Comparison of ENCODE assay signal across 18 cellular contexts in genomic region chr10:101146392-101147251, GRCh38. TPM values are rescaled to one million over a fixed set of nuclear protein-coding genes. Genes with fewer than 3 reads are reported as not detected.
DNase-seq lines count a peak whose midpoint lies in the region; ATAC-seq, FAIRE-seq and TF ChIP-seq lines count a peak whose summit lies in the region.
"Had no signal": no experiment of that assay in that cellular context is flagged by ENCODE, and none has a peak within 500 bp of the region (broad histone marks: within the 10 kb centered on the region; RNA-seq: fewer than 3 reads in every experiment).

No MANE protein-coding gene starts in this region.

- BruUV-seq in endothelial cell of umbilical vein (replicated peaks; lab: Mats Ljungman, UMichigan): no TSS peak

- peak overlapping the region; percentile 24; the same call in 1 of the 2 replicates for H3K4me3 ChIP-seq in H7 (ENCODE audit: insufficient read depth, low read depth, low read length)
- H3K4me3 ChIP-seq in endothelial cell of umbilical vein (replicated peaks in 1 of 3; ENCODE audit: insufficient read depth in 1 of 3, low read depth in 1 of 3, low read length in 3 of 3): no peak overlapping the region
- peak overlapping the region; percentile 21 for H3K4me3 ChIP-seq in neural progenitor cell
- H3K4me3 ChIP-seq: gastroesophageal sphincter, mucosa of descending colon had no signal

- H3K4me1 ChIP-seq in endothelial cell of umbilical vein (ENCODE audit: control insufficient read depth, extremely low read depth, insufficient read depth, low read length) (no peaks in the 10 kb centered on the region), neural progenitor cell (peaks cover 6% of the 10 kb centered on the region)

- dilution Hi-C loops in endothelial cell of umbilical vein (cut with MboI; ENCODE audit: extremely low pct_ligation_motif_present, low sequenced_read_pairs): no loop called here

- H3K9me1 ChIP-seq in endothelial cell of umbilical vein (replicated peaks; ENCODE audit: control insufficient read depth, extremely low read depth, insufficient read depth, low read length): no peaks in the 10 kb centered on the region

- CTCF ChIA-PET in endothelial cell of umbilical vein (lab: Charles Lee): interaction anchor here (0.6 to 2.0 kb wide), 5 partner anchors 8 to 96 kb away, joined by 3 to 9 read pairs (median 4); no protein-coding TSS in a partner anchor

- H3K27ac Mint-ChIP-seq in neural progenitor cell: no peak overlapping the region
- H3K27ac Mint-ChIP-seq: activated B cell treated with CpG ODN at 0.5 μM for 24 hours, CD14-positive monocyte had no signal

- TF ChIP-seq POLR2A in endothelial cell of umbilical vein (IDR thresholded peaks at IDR 0.05; ENCODE audit: low read depth, low read length): no peak

- H4K20me1 ChIP-seq in endothelial cell of umbilical vein (replicated peaks; ENCODE audit: control insufficient read depth, extremely low read depth, insufficient read depth, low read length) (no peaks in the 10 kb centered on the region), neural progenitor cell (ENCODE audit: low read depth) (peaks cover 43% of the 10 kb centered on the region)

- peaks cover 8% of the 10 kb centered on the region for H3K9me3 Mint-ChIP-seq in neural progenitor cell

- no peaks in the 10 kb centered on the region for H3F3A ChIP-seq in neural progenitor cell (ENCODE audit: low read depth)

- POLR2A ChIA-PET in endothelial cell of umbilical vein (lab: Charles Lee): no interaction called here

- H3K27ac ChIP-seq in endothelial cell of umbilical vein (ENCODE audit: insufficient read depth, low read depth, low read length) (no peak overlapping the region), neural progenitor cell (no peak overlapping the region)
- H3K27ac ChIP-seq: gastroesophageal sphincter had no signal

- H2AFZ ChIP-seq in endothelial cell of umbilical vein (ENCODE audit: low read depth, low read length): no peak overlapping the region
- peak overlapping the region; percentile 63 for H2AFZ ChIP-seq in neural progenitor cell (replicated peaks)

- no peaks in the 10 kb centered on the region for H3K4me1 Mint-ChIP-seq in neural progenitor cell

- H3K36me3 ChIP-seq in H7 (replicated peaks; ENCODE audit: control insufficient read depth, insufficient read depth, low read length): no peaks in the 10 kb centered on the region
- no peaks in the 10 kb centered on the region for H3K36me3 ChIP-seq in endothelial cell of umbilical vein (ENCODE audit: control insufficient read depth in 2 of 2, extremely low read depth in 1 of 2, insufficient read depth in 2 of 2, low read length in 2 of 2)
- H3K36me3 ChIP-seq in neural progenitor cell: no peaks in the 10 kb centered on the region
- H3K36me3 ChIP-seq: gastroesophageal sphincter had no signal

- H3K27me3 Mint-ChIP-seq in neural progenitor cell (ENCODE audit: insufficient read depth, low read depth): peaks cover 95% of the 10 kb centered on the region

- H3K9me3 ChIP-seq in endothelial cell of umbilical vein (replicated peaks; ENCODE audit: control insufficient read depth, insufficient read depth, low read length) (no peaks in the 10 kb centered on the region), neural progenitor cell (ENCODE audit: low read depth) (no peaks in the 10 kb centered on the region)
- H3K9me3 ChIP-seq: mucosa of descending colon had no signal

- H3K9ac ChIP-seq in endothelial cell of umbilical vein (replicated peaks; ENCODE audit: extremely low read depth, insufficient read depth, low read length) (no peak overlapping the region), neural progenitor cell (no peak overlapping the region)

- TF ChIP-seq CTCF in endothelial cell of umbilical vein (IDR thresholded peaks at IDR 0.05; ENCODE audit: extremely low read depth in 1 of 2, insufficient read depth in 1 of 2, low read depth in 1 of 2, low read length in 2 of 2) (no peak), neural progenitor cell (IDR thresholded peaks at IDR 0.05) (no peak)

- intact Hi-C loops in endothelial cell of umbilical vein (cut with micrococcal nuclease): no loop called here

- no peak overlapping the region for H3K4me2 ChIP-seq in endothelial cell of umbilical vein (ENCODE audit: insufficient read depth, low read length)
- H3K4me2 ChIP-seq in neural progenitor cell: peak overlapping the region; percentile 49

- H3K36me3 Mint-ChIP-seq in neural progenitor cell: no peaks in the 10 kb centered on the region
- H3K36me3 Mint-ChIP-seq: CD14-positive monocyte had no signal

- no peak for FAIRE-seq in endothelial cell of umbilical vein (lab: Jason Lieb, UNC)

- H3K79me2 ChIP-seq in endothelial cell of umbilical vein (ENCODE audit: control insufficient read depth, insufficient read depth, low read length): no peaks in the 10 kb centered on the region
- no peaks in the 10 kb centered on the region for H3K79me2 ChIP-seq in neural progenitor cell (ENCODE audit: low read depth)

- H3K27me3 ChIP-seq in H7 (ENCODE audit: control insufficient read depth, insufficient read depth, low read length): peaks cover 90% of the 10 kb centered on the region
- H3K27me3 ChIP-seq in endothelial cell of umbilical vein (ENCODE audit: control insufficient read depth in 2 of 2, insufficient read depth in 2 of 2, low read length in 2 of 2): peaks cover 67 to 79% of the 10 kb centered on the region in 2 experiments
- peaks cover 100% of the 10 kb centered on the region for H3K27me3 ChIP-seq in neural progenitor cell

- no peak overlapping the region for H3K4me3 Mint-ChIP-seq in neural progenitor cell
- H3K4me3 Mint-ChIP-seq: activated B cell treated with CpG ODN at 0.5 μM for 24 hours had no signal

- DNase-seq in AG20443 (ENCODE audit: low spot score): peak; percentile 56
- peak; percentile 81 for DNase-seq in H7
- no peak for DNase-seq in endothelial cell of umbilical vein (ENCODE audit: low read depth, low spot score)
- peak; percentile 59 for DNase-seq in neural progenitor cell (ENCODE audit: low spot score)
- DNase-seq in NCI-H2029 (lab: John Stamatoyannopoulos, UW): no peak
- no peak for DNase-seq in putamen (ENCODE audit: low spot score)
- DNase-seq: activated B cell treated with CpG ODN at 0.5 μM for 24 hours; effector CD8-positive, alpha-beta T cell; kidney glomerular epithelial cell; mucosa of descending colon; NCI-H1105; NCI-H446; posterior cingulate gyrus had no signal

- ATAC-seq in HG02938 (IDR thresholded peaks at IDR 0.05; ENCODE audit: unreplicated experiment) (no peak), HG02571 (IDR thresholded peaks at IDR 0.05; ENCODE audit: unreplicated experiment) (no peak)
- ATAC-seq: gastroesophageal sphincter, mucosa of descending colon had no signal

TF ChIP-seq in endothelial cell of umbilical vein, 7 proteins besides CTCF, POLR2A, EP300 and RAD21:
- TF ChIP-seq MYC (IDR thresholded peaks at IDR 0.05; ENCODE audit: low read depth, low read length) (no peak), JUN (IDR thresholded peaks at IDR 0.05; ENCODE audit: borderline replicate concordance, insufficient read depth, insufficient read length, low read depth) (no peak), FOS (IDR thresholded peaks at IDR 0.05; ENCODE audit: borderline replicate concordance, insufficient read depth, low read length) (no peak), EZH2 (IDR thresholded peaks at IDR 0.05; ENCODE audit: borderline replicate concordance, low read depth, low read length, severe bottlenecking) (peak; percentile 89)

RNA-seq across cellular contexts. Expression of gene TLX1, which starts 15.5 kb away (rescaled TPM):
- total RNA-seq in H7 (2014; rRNA removed; shearing (Covaris generic)): 0.11 TPM in 1 of 2 replicates, not detected in the other
- total RNA-seq in endothelial cell of umbilical vein (not detected in 2 replicates), neural progenitor cell (ENCODE audit: low replicate concordance) (not detected in 2 replicates)
- 0.10 TPM in 1 of 2 replicates, not detected in the other for polyA plus RNA-seq in endothelial cell of umbilical vein
- 0.03 TPM in 2 replicates for polyA plus RNA-seq in endothelial cell of umbilical vein (2011; cell fraction: cytosol; rRNA removed)
- 0.07 TPM in 1 of 2 replicates, not detected in the other for polyA plus RNA-seq in endothelial cell of umbilical vein (2011; cell fraction: nucleus; rRNA removed)
- polyA plus RNA-seq in endothelial cell of umbilical vein (2012): not detected in 2 replicates
- 0.44 TPM in 1 of 2 replicates, not detected in the other for polyA minus RNA-seq in endothelial cell of umbilical vein
- polyA minus RNA-seq in endothelial cell of umbilical vein (2011; cell fraction: cytosol; rRNA and poly(A)+ RNA removed): not detected
- polyA minus RNA-seq in endothelial cell of umbilical vein (2011; cell fraction: nucleus; rRNA and poly(A)+ RNA removed): not detected in 2 replicates
- total RNA-seq: activated B cell treated with CpG ODN at 0.5 μM for 24 hours, cardiac septum, gastroesophageal sphincter had no signal
- polyA plus RNA-seq: CD14-positive monocyte had no signal

Comparison
In these comparisons a context has a peak if more than half of its experiments do, and no peak if none do; other contexts are left out.
1. DNase-seq: peak in AG20443 (single experiment), H7 (single experiment) and neural progenitor cell (single experiment); none in endothelial cell of umbilical vein (single experiment), NCI-H2029 (single experiment) and putamen (single experiment).
2. H3K4me3 ChIP-seq: peak in H7 (single experiment) and neural progenitor cell (single experiment); none in endothelial cell of umbilical vein (0 of 3).